ENCODE assay signal across 24 cellular contexts in the genomic region with DNA sequence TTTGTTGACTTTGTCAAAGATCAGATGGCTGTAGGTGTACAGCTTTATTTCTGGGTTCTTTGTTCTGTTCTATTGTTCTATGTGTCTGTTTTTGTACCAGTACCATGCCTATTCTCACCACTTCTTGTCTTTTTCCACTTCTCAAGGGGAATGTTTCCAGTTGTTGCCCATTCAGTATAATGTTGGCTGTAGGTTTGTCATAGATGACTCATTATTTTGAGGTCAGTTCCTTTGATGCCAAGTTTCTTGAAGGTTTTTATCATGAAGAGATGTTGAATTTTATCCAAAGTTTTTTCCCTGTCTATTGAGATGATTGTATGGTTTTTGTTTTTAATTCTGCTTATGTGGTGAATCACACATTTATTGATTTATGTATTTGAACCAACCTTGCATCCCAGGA.
DNase-seq lines count a peak whose midpoint lies in the region; ATAC-seq, FAIRE-seq and TF ChIP-seq lines count a peak whose summit lies in the region.
"Had no signal": no experiment of that assay in that cellular context is flagged by ENCODE, and none has a peak within 500 bp of the region (broad histone marks: within the 10 kb centered on the region; RNA-seq: fewer than 3 reads in every experiment).

No MANE protein-coding gene starts in this region.

- H3K27me3 ChIP-seq in bronchial epithelial cell (ENCODE audit: control insufficient read depth, insufficient read depth, low read length): no peaks in the 10 kb centered on the region
- H3K27me3 ChIP-seq in lower lobe of right lung (ENCODE audit: low read depth): no peaks in the 10 kb centered on the region
- H3K27me3 ChIP-seq: SJCRH30 had no signal

- no peak overlapping the region for H3K4me3 ChIP-seq in HEK293 (ENCODE audit: low read depth, low read length)
- no peak overlapping the region for H3K4me3 ChIP-seq in bronchial epithelial cell (ENCODE audit: low read depth, low read length)
- no peak overlapping the region for H3K4me3 ChIP-seq in lower lobe of right lung
- H3K4me3 ChIP-seq: GM23248, SJCRH30 had no signal

- DNase-seq in RCC 7860 (ENCODE audit: low spot score): no peak
- peak; percentile 5 for DNase-seq in bronchial epithelial cell (ENCODE audit: low read depth)
- no peak for DNase-seq in GM13977 (ENCODE audit: low spot score)
- DNase-seq in inferior parietal cortex (ENCODE audit: extremely low spot score): no peak
- DNase-seq in lower lobe of right lung: no peak
- DNase-seq: ACHN; BE2C; CD8-positive, alpha-beta memory T cell; DMS 273 treated with DMSO at 0.1 percent for 48 hours; DND-41; GM23248; H7; IMR-90; KG1; NCI-H1048; NCI-H1417; NCI-H1694; NCI-H2029 treated with DMSO at 0.1 percent for 48 hours; NCI-H446 treated with DMSO at 0.1 percent for 48 hours; NCI-H526; SJCRH30 had no signal

- no peaks in the 10 kb centered on the region for H3K9me3 ChIP-seq in HEK293 (ENCODE audit: control insufficient read depth, insufficient read depth, low read depth, low read length)
- no peaks in the 10 kb centered on the region for H3K9me3 ChIP-seq in lower lobe of right lung
- H3K9me3 ChIP-seq: BE2C, SJCRH30 had no signal

- in situ Hi-C loops in GM13977 (cut with MboI; ENCODE audit: low pct_unique_long_range_greater_than_20kb, low sequenced_read_pairs, unreplicated experiment): no loop called here

- no peak for ATAC-seq in HG03342 (IDR thresholded peaks at IDR 0.05; ENCODE audit: unreplicated experiment)
- ATAC-seq in lower lobe of right lung: no peak
- ATAC-seq: SK-N-SH treated with all-trans-retinoic acid at 6 μM for 48 hours had no signal

- POLR2A ChIA-PET in HEK293 (lab: Yijun Ruan, JAX): no interaction called here

- H3K4me1 ChIP-seq in HEK293 (ENCODE audit: control insufficient read depth, insufficient read depth, low read length) (no peaks in the 10 kb centered on the region), lower lobe of right lung (no peaks in the 10 kb centered on the region)
- H3K4me1 ChIP-seq: BE2C had no signal

- intact Hi-C loops in lower lobe of right lung (cut with DNase I): no loop called here

- FAIRE-seq in RCC 7860 (lab: Jason Lieb, UNC) (peak; percentile 63), bronchial epithelial cell (lab: Jason Lieb, UNC) (no peak)

- H3K36me3 ChIP-seq in HEK293 (ENCODE audit: control insufficient read depth in 2 of 2, insufficient read depth in 1 of 2, low read length in 2 of 2) (no peaks in the 10 kb centered on the region), bronchial epithelial cell (ENCODE audit: control insufficient read depth, insufficient read depth, low read length) (no peaks in the 10 kb centered on the region), lower lobe of right lung (no peaks in the 10 kb centered on the region)
- H3K36me3 ChIP-seq: BE2C, SJCRH30 had no signal

- TF ChIP-seq CTCF in HEK293 (tag by site-specific recombination; IDR thresholded peaks at IDR 0.05) (no peak), bronchial epithelial cell (IDR thresholded peaks at IDR 0.05; ENCODE audit: insufficient read depth, low read length, severe bottlenecking) (no peak), GM13977 (IDR thresholded peaks at IDR 0.05; ENCODE audit: extremely low read depth, insufficient read depth, missing control alignments) (no peak), lower lobe of right lung (IDR thresholded peaks at IDR 0.05) (no peak)

- H3K27ac ChIP-seq in HEK293 (ENCODE audit: extremely low read depth, low read depth, low read length): no peak overlapping the region
- H3K27ac ChIP-seq in lower lobe of right lung: no peak overlapping the region
- H3K27ac ChIP-seq: GM23248, SJCRH30 had no signal

- CTCF ChIA-PET in HEK293 (lab: Yijun Ruan, JAX): no interaction called here

TF ChIP-seq in HEK293, 187 proteins besides CTCF, POLR2A, EP300 and RAD21:
- peak; percentile 28; the same call in 1 of the 2 replicates for TF ChIP-seq ZBTB21 (tag by site-specific recombination; IDR thresholded peaks at IDR 0.05)
- no peak for TF ChIP-seq ZNF514 (tag by site-specific recombination; IDR thresholded peaks at IDR 0.05)
- TF ChIP-seq ZFHX2 (tag by site-specific recombination; conservative IDR thresholded peaks at IDR 0.05): no peak
- no peak for TF ChIP-seq ZNF707 (tag by site-specific recombination; IDR thresholded peaks at IDR 0.05)
